In genomic region chr15:93861956-93862741, GRCh38 we compare ENCODE assay signal across 18 cellular contexts.
A peak's percentile ranks its signal among the peaks of the same experiment; 100 is the strongest.
DNase-seq lines count a peak whose midpoint lies in the region; ATAC-seq, FAIRE-seq and TF ChIP-seq lines count a peak whose summit lies in the region.
"Had no signal": no experiment of that assay in that cellular context is flagged by ENCODE, and none has a peak within 500 bp of the region (broad histone marks: within the 10 kb centered on the region; RNA-seq: fewer than 3 reads in every experiment).

No MANE protein-coding gene starts in this region.

- no peaks in the 10 kb centered on the region for H3K79me2 ChIP-seq in Loucy (ENCODE audit: insufficient read depth, low read length)
- H3K79me2 ChIP-seq: parathyroid adenoma had no signal

- H3K9me3 ChIP-seq in BE2C (no peaks in the 10 kb centered on the region), Loucy (ENCODE audit: insufficient read depth, low read depth, low read length) (no peaks in the 10 kb centered on the region)
- H3K9me3 ChIP-seq: uterus had no signal

- H3K36me3 ChIP-seq in BE2C, result no peaks in the 10 kb centered on the region
- H3K36me3 ChIP-seq in Loucy (ENCODE audit: insufficient read depth, low read length), result no peaks in the 10 kb centered on the region
- no peaks in the 10 kb centered on the region for H3K36me3 ChIP-seq in bronchial epithelial cell (ENCODE audit: control insufficient read depth, insufficient read depth, low read length)
- H3K36me3 ChIP-seq: uterus had no signal

- H4K20me1 ChIP-seq in Loucy (ENCODE audit: insufficient read depth, low read length, poor library complexity, severe bottlenecking), result no peaks in the 10 kb centered on the region

- peak overlapping the region in 1 of 2 donors; percentile 1 for H3K27ac Mint-ChIP-seq in natural killer cell
- H3K27ac Mint-ChIP-seq: WTC11 had no signal

- no peak for TF ChIP-seq CTCF in BE2C (IDR thresholded peaks at IDR 0.05; ENCODE audit: low read depth, low read length)
- TF ChIP-seq CTCF in Loucy (conservative IDR thresholded peaks at IDR 0.05; ENCODE audit: low read length), result no peak
- no peak for TF ChIP-seq CTCF in bronchial epithelial cell (IDR thresholded peaks at IDR 0.05; ENCODE audit: insufficient read depth, low read length, severe bottlenecking)
- no peak for TF ChIP-seq CTCF in natural killer cell (IDR thresholded peaks at IDR 0.05)

- no peaks in the 10 kb centered on the region for H3K36me3 Mint-ChIP-seq in natural killer cell
- H3K36me3 Mint-ChIP-seq: WTC11 had no signal

- H3K27me3 Mint-ChIP-seq in natural killer cell (ENCODE audit: low read depth in 2 of 2), result peaks cover 16 to 31% of the 10 kb centered on the region in 2 donors

- H3K4me1 ChIP-seq in BE2C, result peaks cover 14% of the 10 kb centered on the region
- H3K4me1 ChIP-seq in Loucy (ENCODE audit: insufficient read depth, low read length, poor library complexity, severe bottlenecking), result peaks cover 24% of the 10 kb centered on the region
- H3K4me1 ChIP-seq: parathyroid adenoma, uterus had no signal

- intact Hi-C loops in natural killer cell (cut with micrococcal nuclease), result no loop called here

- no peak overlapping the region for H3K4me3 Mint-ChIP-seq in natural killer cell
- H3K4me3 Mint-ChIP-seq: WTC11 had no signal

- H3K27me3 ChIP-seq in BE2C (no peaks in the 10 kb centered on the region), Loucy (ENCODE audit: insufficient read depth, low read length, poor library complexity, severe bottlenecking) (no peaks in the 10 kb centered on the region), bronchial epithelial cell (ENCODE audit: control insufficient read depth, insufficient read depth, low read length) (no peaks in the 10 kb centered on the region)
- H3K27me3 ChIP-seq: uterus had no signal

- H3K9me2 ChIP-seq in Loucy (replicated peaks; ENCODE audit: low read depth, low read length), result no peaks in the 10 kb centered on the region

- peak overlapping the region; percentile 38 for H2AFZ ChIP-seq in Loucy (ENCODE audit: low read length)
- H2AFZ ChIP-seq: parathyroid adenoma had no signal

- DNase-seq in BE2C (peak; percentile 18), bronchial epithelial cell (ENCODE audit: low read depth) (peak; percentile 42), natural killer cell (no peak), epidermal melanocyte (ENCODE audit: insufficient read length, low spot score) (no peak), D341Med (ENCODE audit: low spot score) (no peak), glomerular visceral epithelial cell (ENCODE audit: extremely low spot score) (no peak)
- DNase-seq: NCI-H146; NCI-H446; stimulated activated naive CD4-positive, alpha-beta T cell; SW 1271 had no signal

- H3K4me3 ChIP-seq in BE2C (ENCODE audit: low read depth, low read length) (peak overlapping the region; percentile 61), Loucy (ENCODE audit: low read length, poor library complexity, severe bottlenecking) (peak overlapping the region; percentile 57), bronchial epithelial cell (ENCODE audit: low read depth, low read length) (no peak overlapping the region)
- H3K4me3 ChIP-seq: K562, uterus had no signal

- H3K4me2 ChIP-seq in Loucy (ENCODE audit: low read depth, low read length, poor library complexity, severe bottlenecking), result peak overlapping the region; percentile 61

- H3F3A ChIP-seq in Loucy (ENCODE audit: low read depth), result no peaks in the 10 kb centered on the region

- H3K9me3 Mint-ChIP-seq in natural killer cell, result no peaks in the 10 kb centered on the region
- H3K9me3 Mint-ChIP-seq: WTC11 had no signal

- ATAC-seq in natural killer cell (peak in 2 of 3 donors; percentile 21 to 54), HG02885 (IDR thresholded peaks at IDR 0.05; ENCODE audit: poor library complexity, unreplicated experiment) (no peak)
- ATAC-seq: K562, WTC11 had no signal

- peaks cover 29 to 30% of the 10 kb centered on the region in 2 donors for H3K4me1 Mint-ChIP-seq in natural killer cell
- H3K4me1 Mint-ChIP-seq: WTC11 had no signal

- no peak for FAIRE-seq in bronchial epithelial cell (lab: Jason Lieb, UNC)
- FAIRE-seq: D721Med, K562, keratinocyte had no signal

- H3K9ac ChIP-seq in Loucy (ENCODE audit: low read depth, low read length, poor library complexity, severe bottlenecking), result peak overlapping the region; percentile 41
- H3K9ac ChIP-seq: parathyroid adenoma had no signal

Comparison
In these comparisons a context has a peak if more than half of its experiments do, and no peak if none do; other contexts are left out.
1. DNase-seq: peak in BE2C (single experiment) and bronchial epithelial cell (single experiment); none in natural killer cell (single experiment), epidermal melanocyte (single experiment), D341Med (single experiment) and glomerular visceral epithelial cell (single experiment).